16 cellular contexts compared by ENCODE assay signal in genomic region chr10:110637558-110638053, GRCh38. TPM values are rescaled to one million over a fixed set of nuclear protein-coding genes. Genes with fewer than 3 reads are reported as not detected.
DNase-seq lines count a peak whose midpoint lies in the region; ATAC-seq and TF ChIP-seq lines count a peak whose summit lies in the region.
"Had no signal": no experiment of that assay in that cellular context is flagged by ENCODE, and none has a peak within 500 bp of the region (broad histone marks: within the 10 kb centered on the region; RNA-seq: fewer than 3 reads in every experiment).

No MANE protein-coding gene starts in this region.

- H2AFZ ChIP-seq in GM23338, result peak overlapping the region; percentile 45; the same call in 1 of the 2 replicates

- H3K27ac ChIP-seq in GM23338 (ENCODE audit: low read depth) (no peak overlapping the region), cardiac muscle cell (peak overlapping the region; percentile 93), psoas muscle (peak overlapping the region; percentile 86)

- H3K4me3 ChIP-seq in GM23338 (no peak overlapping the region), cardiac muscle cell (no peak overlapping the region), psoas muscle (no peak overlapping the region)
- H3K4me3 ChIP-seq: smooth muscle cell had no signal

- intact Hi-C loops in psoas muscle (cut with DNase I) (no loop called here), CD14-positive monocyte (cut with micrococcal nuclease) (no loop called here)

- TF ChIP-seq CTCF in GM23338 (conservative IDR thresholded peaks at IDR 0.05; ENCODE audit: low read depth in 2 of 2), result no peak
- TF ChIP-seq CTCF in cardiac muscle cell (IDR thresholded peaks at IDR 0.05; ENCODE audit: low read depth, low read length), result no peak
- TF ChIP-seq CTCF in psoas muscle (IDR thresholded peaks at IDR 0.05), result no peak
- TF ChIP-seq CTCF in CD14-positive monocyte (IDR thresholded peaks at IDR 0.05), result no peak

- WGBS in psoas muscle, 3 donors, result 17 to 27% (median 18%) methylated on average over 10 of the region's 10 CpGs

- peaks cover 33% of the 10 kb centered on the region for H3K4me1 ChIP-seq in GM23338 (ENCODE audit: insufficient read depth)
- peaks cover 42% of the 10 kb centered on the region for H3K4me1 ChIP-seq in cardiac muscle cell (ENCODE audit: low read depth)
- peaks cover 30% of the 10 kb centered on the region for H3K4me1 ChIP-seq in psoas muscle

- H3K27me3 Mint-ChIP-seq in GM23338 (ENCODE audit: insufficient read depth, low read depth, poor library complexity), result peaks cover 19% of the 10 kb centered on the region
- H3K27me3 Mint-ChIP-seq in CD14-positive monocyte (ENCODE audit: low read depth in 3 of 3), result peaks cover 31 to 52% (median 38%) of the 10 kb centered on the region in 3 donors

- ATAC-seq in GM23338, result peak; percentile 46
- peak; percentile 67 to 85 (median 72) for ATAC-seq in psoas muscle
- ATAC-seq: CD8-positive, alpha-beta T cell had no signal

- H3K4me3 Mint-ChIP-seq in GM23338 (no peak overlapping the region), CD14-positive monocyte (no peak overlapping the region)
- H3K4me3 Mint-ChIP-seq: activated CD4-positive, alpha-beta memory T cell treated with anti-CD3 and anti-CD28 coated beads, Interleukin-2, amount 10 ng/mL, durations not matched to agents 7 days and 5 days; CD8-positive, alpha-beta T cell had no signal

- H3K27ac Mint-ChIP-seq in GM23338 (no peak overlapping the region), CD14-positive monocyte (no peak overlapping the region)
- H3K27ac Mint-ChIP-seq: activated CD4-positive, alpha-beta memory T cell treated with anti-CD3 and anti-CD28 coated beads, Interleukin-2, amount 10 ng/mL, durations not matched to agents 7 days and 5 days; CD8-positive, alpha-beta T cell had no signal

- H3K9me2 ChIP-seq in GM23338 (ENCODE audit: insufficient read depth), result no peaks in the 10 kb centered on the region

- peak; percentile 56 for DNase-seq in GM23338 (ENCODE audit: low spot score)
- DNase-seq in NCI-H146 treated with DMSO at 0.1 percent for 48 hours (lab: John Stamatoyannopoulos, UW; ENCODE audit: unreplicated experiment), result peak; percentile 34
- DNase-seq in cardiac muscle cell (ENCODE audit: low read depth in 1 of 2, low spot score in 1 of 2), result peak in 1 of 2 donors; percentile 42
- DNase-seq in psoas muscle, result peak in 1 of 2 donors; percentile 70
- DNase-seq in stimulated activated CD4-positive, alpha-beta T cell treated with anti-CD3 and anti-CD28 coated beads, Interleukin-1b, Interleukin-23, amount 100 ng/mL, for 48 hours, result no peak
- no peak for DNase-seq in inferior parietal cortex (ENCODE audit: extremely low spot score)
- no peak for DNase-seq in activated CD4-positive, alpha-beta T cell treated with anti-CD3 and anti-CD28 coated beads for 1 hour
- DNase-seq in CD14-positive monocyte (ENCODE audit: low spot score), result no peak
- DNase-seq: activated CD4-positive, alpha-beta memory T cell treated with anti-CD3 and anti-CD28 coated beads, Interleukin-2, amount 10 ng/mL, durations not matched to agents 7 days and 5 days; CD8-positive, alpha-beta T cell; effector memory CD4-positive, alpha-beta T cell; foreskin melanocyte; MM.1S; NCI-H345 had no signal

- no peaks in the 10 kb centered on the region for H3K79me2 ChIP-seq in GM23338 (replicated peaks; ENCODE audit: insufficient read depth)

- H3K36me3 Mint-ChIP-seq in GM23338 (ENCODE audit: low read depth) (no peaks in the 10 kb centered on the region; the same call in 2 of the 3 replicates), CD14-positive monocyte (peaks cover 0 to under 1% of the 10 kb centered on the region in 2 donors)
- H3K36me3 Mint-ChIP-seq: brain; CD8-positive, alpha-beta T cell had no signal

- H3K9me3 ChIP-seq in cardiac muscle cell (ENCODE audit: low read depth), result no peaks in the 10 kb centered on the region
- no peaks in the 10 kb centered on the region for H3K9me3 ChIP-seq in psoas muscle

- no peaks in the 10 kb centered on the region for H3K36me3 ChIP-seq in GM23338 (ENCODE audit: insufficient read depth)
- no peaks in the 10 kb centered on the region for H3K36me3 ChIP-seq in cardiac muscle cell
- no peaks in the 10 kb centered on the region for H3K36me3 ChIP-seq in psoas muscle (ENCODE audit: insufficient read depth in 1 of 2, low read depth in 1 of 2)

- no peaks in the 10 kb centered on the region for H3K9me3 Mint-ChIP-seq in GM23338
- peaks cover 0 to under 1% (median 0%) of the 10 kb centered on the region in 7 donors for H3K9me3 Mint-ChIP-seq in CD14-positive monocyte
- H3K9me3 Mint-ChIP-seq: activated CD4-positive, alpha-beta memory T cell treated with anti-CD3 and anti-CD28 coated beads, Interleukin-2, amount 10 ng/mL, durations not matched to agents 7 days and 5 days; CD8-positive, alpha-beta T cell had no signal

- H3K4me2 ChIP-seq in GM23338, result peak overlapping the region; percentile 67; the same call in 1 of the 2 replicates
- H3K4me2 ChIP-seq: smooth muscle cell had no signal

- H3K4me1 Mint-ChIP-seq in GM23338 (peaks cover 37% of the 10 kb centered on the region), CD14-positive monocyte (peaks cover 4% of the 10 kb centered on the region)

- 0 out of 2 replicates have a peak, but pooled peaks cover 8% of the 10 kb centered on the region for H3F3A ChIP-seq in GM23338 (replicated peaks; ENCODE audit: low read depth)

- no peaks in the 10 kb centered on the region for H4K20me1 ChIP-seq in GM23338 (replicated peaks; ENCODE audit: insufficient read depth)

- H3K27me3 ChIP-seq in GM23338 (ENCODE audit: insufficient read depth), result peaks cover 13% of the 10 kb centered on the region
- no peaks in the 10 kb centered on the region for H3K27me3 ChIP-seq in cardiac muscle cell
- H3K27me3 ChIP-seq in psoas muscle (ENCODE audit: insufficient read depth in 3 of 3, low read length in 2 of 3), result peaks cover 0 to under 1% (median 0%) of the 10 kb centered on the region in 3 donors

TF ChIP-seq in GM23338, 12 proteins besides CTCF, POLR2A, EP300 and RAD21:
- TF ChIP-seq CREB1 (CRISPR knock-in tag; IDR thresholded peaks at IDR 0.05; ENCODE audit: low read depth) (no peak), ETS1 (IDR thresholded peaks at IDR 0.05) (no peak)

RNA-seq across cellular contexts. Expression of gene RBM20, which starts 6.5 kb away (rescaled TPM):
- total RNA-seq in GM23338 (2014; rRNA removed; shearing (Covaris generic)), result 0.04 and 0.17 TPM in 2 replicates
- 0.03 and 0.05 TPM in 2 replicates for polyA plus RNA-seq in GM23338 (2016; fragmentation: Nextera tagmentation; extraction: Ambion mirVana)
- total RNA-seq in cardiac muscle cell, result 23.0 and 28.5 TPM in 2 replicates
- 12.7 and 19.2 TPM in 2 replicates for polyA plus RNA-seq in cardiac muscle cell
- total RNA-seq in psoas muscle, result 10 to 100 TPM; 14.2 to 48.8 (median 25.1) TPM
- 10 to 100 TPM in 1 of 3 donors, 1 to 10 TPM in 2; 1.6 to 11.7 (median 6.7) TPM for polyA plus RNA-seq in psoas muscle
- not detected for polyA plus RNA-seq in CD14-positive monocyte

Comparison
In these comparisons a context has a peak if more than half of its experiments do, and no peak if none do; other contexts are left out.
1. DNase-seq: peak in GM23338 (single experiment) and NCI-H146 treated with DMSO at 0.1 percent for 48 hours (single experiment); none in stimulated activated CD4-positive, alpha-beta T cell treated with anti-CD3 and anti-CD28 coated beads, Interleukin-1b, Interleukin-23, amount 100 ng/mL, for 48 hours (single experiment), inferior parietal cortex (single experiment), activated CD4-positive, alpha-beta T cell treated with anti-CD3 and anti-CD28 coated beads for 1 hour (single experiment) and CD14-positive monocyte (single experiment).